ENCODE assay signal across 19 cellular contexts in genomic region chr10:124117879-124118278, GRCh38. TPM values are rescaled to one million over a fixed set of nuclear protein-coding genes. Genes with fewer than 3 reads are reported as not detected.
"Had no signal": no experiment of that assay in that cellular context is flagged by ENCODE, and none has a peak within 500 bp of the region (broad histone marks: within the 10 kb centered on the region; RNA-seq: fewer than 3 reads in every experiment).

No MANE protein-coding gene starts in this region.

- H3K27ac ChIP-seq: cardiac muscle cell, tibial nerve had no signal

- DNase-seq: activated CD4-positive, alpha-beta memory T cell treated with anti-CD3 and anti-CD28 coated beads for 36 hours; activated CD4-positive, alpha-beta T cell treated with anti-CD3 and anti-CD28 coated beads for 36 hours; activated T-cell treated with anti-CD3 and anti-CD28 coated beads for 4 hours; effector CD8-positive, alpha-beta T cell; hypothalamus; islet precursor cell; left colon; midbrain; occipital lobe; stimulated activated CD4-positive, alpha-beta T cell treated with anti-CD3 and anti-CD28 coated beads, Interleukin-1b, Interleukin-23, amount 100 ng/mL, for 48 hours had no signal

- H3K4me3 Mint-ChIP-seq: activated CD4-positive, alpha-beta memory T cell treated with anti-CD3 and anti-CD28 coated beads for 36 hours; activated CD4-positive, alpha-beta T cell treated with anti-CD3 and anti-CD28 coated beads for 36 hours; activated naive CD8-positive, alpha-beta T cell; activated T-helper 1 cell treated with anti-CD3 and anti-CD28 coated beads, Interleukin-12 subunit alpha, Interleukin-12 subunit beta, Interleukin-2, Interleukin-4 antibody, amounts not matched to agents 30 ng/mL and 10 ng/mL and 1 ng/mL, durations not matched to agents 14 hours and 24 hours and 36 hours; dendritic cell treated with granulocyte-macrophage colony-stimulating factor and Interleukin-4, amounts not matched to agents 40 ng/mL and 50 ng/mL, for 4 days; nephron; stimulated activated naive CD8-positive, alpha-beta T cell treated with anti-CD3 and anti-CD28 coated beads, Interleukin-15, Interleukin-2, amounts not matched to agents 100 ng/mL and 50 ng/mL, for 24 hours had no signal

- H3K27me3 ChIP-seq: cardiac muscle cell, tibial nerve had no signal

- H3K36me3 Mint-ChIP-seq: activated CD4-positive, alpha-beta memory T cell treated with anti-CD3 and anti-CD28 coated beads for 36 hours; activated naive CD8-positive, alpha-beta T cell had no signal

- H3K36me3 ChIP-seq: cardiac muscle cell, tibial nerve had no signal

- H3K27ac Mint-ChIP-seq: activated CD4-positive, alpha-beta memory T cell treated with anti-CD3 and anti-CD28 coated beads for 36 hours; activated CD4-positive, alpha-beta T cell treated with anti-CD3 and anti-CD28 coated beads for 36 hours; activated naive CD8-positive, alpha-beta T cell; activated T-helper 1 cell treated with anti-CD3 and anti-CD28 coated beads, Interleukin-12 subunit alpha, Interleukin-12 subunit beta, Interleukin-2, Interleukin-4 antibody, amounts not matched to agents 30 ng/mL and 10 ng/mL and 1 ng/mL, durations not matched to agents 14 hours and 24 hours and 36 hours; nephron; stimulated activated naive CD8-positive, alpha-beta T cell treated with anti-CD3 and anti-CD28 coated beads, Interleukin-15, Interleukin-2, amounts not matched to agents 100 ng/mL and 50 ng/mL, for 24 hours had no signal

- H3K4me1 Mint-ChIP-seq: activated CD4-positive, alpha-beta T cell treated with anti-CD3 and anti-CD28 coated beads for 36 hours had no signal

- H3K9me3 ChIP-seq: tibial nerve had no signal

- H3K9me3 Mint-ChIP-seq: activated CD4-positive, alpha-beta memory T cell treated with anti-CD3 and anti-CD28 coated beads for 36 hours; activated T-helper 1 cell treated with anti-CD3 and anti-CD28 coated beads, Interleukin-12 subunit alpha, Interleukin-12 subunit beta, Interleukin-2, Interleukin-4 antibody, amounts not matched to agents 30 ng/mL and 10 ng/mL and 1 ng/mL, durations not matched to agents 14 hours and 24 hours and 36 hours; dendritic cell treated with granulocyte-macrophage colony-stimulating factor and Interleukin-4, amounts not matched to agents 40 ng/mL and 50 ng/mL, for 4 days; nephron; stimulated activated naive CD8-positive, alpha-beta T cell treated with anti-CD3 and anti-CD28 coated beads, Interleukin-15, Interleukin-2, amounts not matched to agents 100 ng/mL and 50 ng/mL, for 24 hours had no signal

- H3K27me3 Mint-ChIP-seq: activated CD4-positive, alpha-beta memory T cell treated with anti-CD3 and anti-CD28 coated beads for 36 hours; activated CD4-positive, alpha-beta T cell treated with anti-CD3 and anti-CD28 coated beads for 36 hours; activated naive CD8-positive, alpha-beta T cell; stimulated activated naive CD8-positive, alpha-beta T cell treated with anti-CD3 and anti-CD28 coated beads, Interleukin-15, Interleukin-2, amounts not matched to agents 100 ng/mL and 50 ng/mL, for 24 hours had no signal

- ATAC-seq: activated CD4-positive, alpha-beta T cell treated with anti-CD3 and anti-CD28 coated beads for 36 hours; left colon had no signal

- H3K4me3 ChIP-seq: cardiac muscle cell, lung, tibial nerve had no signal

RNA-seq across cellular contexts. Expression of gene CHST15, which starts 24.5 kb away (rescaled TPM):
- total RNA-seq: T-helper 2 cell treated with Interferon-gamma antibody and Interleukin-4, amounts not matched to agents 100 ng/mL and 5 ng/mL, for 36 hours had no signal
